Comparison of ENCODE assay signal across 12 cellular contexts in genomic region chr18:76985156-76985950, GRCh38.
"Had no signal": no experiment of that assay in that cellular context is flagged by ENCODE, and none has a peak within 500 bp of the region (broad histone marks: within the 10 kb centered on the region; RNA-seq: fewer than 3 reads in every experiment).

No MANE protein-coding gene starts in this region.

- H3K27ac ChIP-seq: left lung, psoas muscle, thoracic aorta had no signal

- H3K4me1 Mint-ChIP-seq: activated CD4-positive, alpha-beta T cell treated with anti-CD3 and anti-CD28 coated beads for 36 hours had no signal

- H3K27ac Mint-ChIP-seq: activated CD4-positive, alpha-beta T cell treated with anti-CD3 and anti-CD28 coated beads for 36 hours; activated CD8-positive, alpha-beta T cell treated with anti-CD3 and anti-CD28 coated beads for 36 hours; activated naive CD8-positive, alpha-beta T cell; activated T-helper 1 cell treated with anti-CD3 and anti-CD28 coated beads, Interleukin-12 subunit alpha, Interleukin-12 subunit beta, Interleukin-2, Interleukin-4 antibody, amounts not matched to agents 30 ng/mL and 10 ng/mL and 1 ng/mL, durations not matched to agents 14 hours and 24 hours and 36 hours had no signal

- ATAC-seq: activated CD4-positive, alpha-beta T cell treated with anti-CD3 and anti-CD28 coated beads for 36 hours; activated CD8-positive, alpha-beta T cell treated with anti-CD3 and anti-CD28 coated beads for 36 hours; left lung; psoas muscle; right cardiac atrium had no signal

- H3K27me3 Mint-ChIP-seq: activated CD4-positive, alpha-beta T cell treated with anti-CD3 and anti-CD28 coated beads for 36 hours; activated CD8-positive, alpha-beta T cell treated with anti-CD3 and anti-CD28 coated beads for 36 hours; activated naive CD8-positive, alpha-beta T cell had no signal

- H3K9me3 Mint-ChIP-seq: activated CD8-positive, alpha-beta T cell treated with anti-CD3 and anti-CD28 coated beads for 36 hours; activated T-helper 1 cell treated with anti-CD3 and anti-CD28 coated beads, Interleukin-12 subunit alpha, Interleukin-12 subunit beta, Interleukin-2, Interleukin-4 antibody, amounts not matched to agents 30 ng/mL and 10 ng/mL and 1 ng/mL, durations not matched to agents 14 hours and 24 hours and 36 hours had no signal

- DNase-seq: activated CD4-positive, alpha-beta T cell treated with anti-CD3 and anti-CD28 coated beads for 36 hours; activated CD8-positive, alpha-beta T cell treated with anti-CD3 and anti-CD28 coated beads for 36 hours; foreskin melanocyte; psoas muscle; stimulated activated CD4-positive, alpha-beta T cell treated with anti-CD3 and anti-CD28 coated beads, Interleukin-15, amount 100 ng/mL, for 24 hours; stimulated activated CD4-positive, alpha-beta T cell treated with anti-CD3 and anti-CD28 coated beads, Interleukin-2, amount 100 ng/mL, for 48 hours; SW 1271 had no signal

- H3K36me3 Mint-ChIP-seq: activated naive CD8-positive, alpha-beta T cell had no signal

- H3K4me3 ChIP-seq: left lung, psoas muscle, thoracic aorta had no signal

- H3K4me3 Mint-ChIP-seq: activated CD4-positive, alpha-beta T cell treated with anti-CD3 and anti-CD28 coated beads for 36 hours; activated CD8-positive, alpha-beta T cell treated with anti-CD3 and anti-CD28 coated beads for 36 hours; activated naive CD8-positive, alpha-beta T cell; activated T-helper 1 cell treated with anti-CD3 and anti-CD28 coated beads, Interleukin-12 subunit alpha, Interleukin-12 subunit beta, Interleukin-2, Interleukin-4 antibody, amounts not matched to agents 30 ng/mL and 10 ng/mL and 1 ng/mL, durations not matched to agents 14 hours and 24 hours and 36 hours had no signal
